ENCODE assay signal across 1 cellular context in genomic region chr13:91139232-91139631, GRCh38.
TF ChIP-seq lines count a peak whose summit lies in the region.

No MANE protein-coding gene starts in this region.

TF ChIP-seq in GM23338, 12 proteins besides CTCF, POLR2A, EP300 and RAD21 (continued from another document):
- no peak for TF ChIP-seq ZNF462 (CRISPR knock-in tag; IDR thresholded peaks at IDR 0.05)
- no peak for TF ChIP-seq EZH2 (IDR thresholded peaks at IDR 0.05; ENCODE audit: low read depth, unreplicated experiment)
- TF ChIP-seq ETS1 (IDR thresholded peaks at IDR 0.05): no peak
